Comparison of ENCODE assay signal across 8 cellular contexts in genomic region chr17:73231363-73231762, GRCh38. TPM values are rescaled to one million over a fixed set of nuclear protein-coding genes. Genes with fewer than 3 reads are reported as not detected.
DNase-seq lines count a peak whose midpoint lies in the region; ATAC-seq, FAIRE-seq and TF ChIP-seq lines count a peak whose summit lies in the region.

No MANE protein-coding gene starts in this region.

- no peak for ATAC-seq in body of pancreas

- TF ChIP-seq CTCF in body of pancreas (IDR thresholded peaks at IDR 0.05) = no peak
- no peak for TF ChIP-seq CTCF in GM13976 (IDR thresholded peaks at IDR 0.05; ENCODE audit: borderline replicate concordance, control extremely low read depth, extremely low read depth, insufficient read depth, missing control alignments)

- H3K9me3 ChIP-seq in body of pancreas = no peaks in the 10 kb centered on the region

- FAIRE-seq in GM19239 (lab: Jason Lieb, UNC) = no peak

- H3K27me3 ChIP-seq in body of pancreas (no peaks in the 10 kb centered on the region), layer of hippocampus (ENCODE audit: control insufficient read depth, insufficient read depth, low read length) (no peaks in the 10 kb centered on the region)

- no peak for TF ChIP-seq POLR2A in body of pancreas (IDR thresholded peaks at IDR 0.05)

- in situ Hi-C loops in GM13976 (cut with MboI; ENCODE audit: low sequenced_read_pairs, unreplicated experiment) = no loop called here

- peaks cover 0 to 7% of the 10 kb centered on the region in 2 donors for H3K36me3 ChIP-seq in body of pancreas (replicated peaks in 1 of 2; ENCODE audit: insufficient read depth in 1 of 2, low read depth in 2 of 2)

- DNase-seq in ELR (ENCODE audit: low read depth) = peak; percentile 59
- DNase-seq in M059J (ENCODE audit: low read depth) = peak; percentile 48
- DNase-seq in body of pancreas = peak in 1 of 4 donors; percentile 13
- no peak for DNase-seq in mesenteric fat pad (ENCODE audit: low spot score)
- no peak for DNase-seq in GM13976 (ENCODE audit: low spot score)
- DNase-seq in GM19239 (ENCODE audit: insufficient read length, low spot score) = no peak

- peaks cover 53% of the 10 kb centered on the region for H3K4me1 ChIP-seq in body of pancreas

- peak overlapping the region; percentile 81 to 90 (median 88) for H3K27ac ChIP-seq in body of pancreas
- peak overlapping the region; percentile 75 for H3K27ac ChIP-seq in layer of hippocampus (ENCODE audit: low read depth, low read length)
- peak overlapping the region; percentile 70 for H3K27ac ChIP-seq in temporal lobe (ENCODE audit: low read depth, low read length)

- peak overlapping the region; percentile 83 to 99 for H3K4me3 ChIP-seq in body of pancreas

- 0% methylated on average over 20 to 21 of the region's 21 CpGs for WGBS in body of pancreas, 2 donors

- intact Hi-C loops in body of pancreas (cut with DNase I) = no loop called here

RNA-seq across cellular contexts. Expression of gene CPSF4L, which starts 30.3 kb away (rescaled TPM):
- total RNA-seq in M059J (2014; rRNA removed; shearing (Covaris generic)) = not detected in 2 replicates
- total RNA-seq in body of pancreas = not detected
- total RNA-seq in temporal lobe = not detected
- total RNA-seq in mesenteric fat pad = 0.61 TPM

RNA-seq across cellular contexts. Expression of gene COG1, which starts 38.5 kb away (rescaled TPM):
- 21.6 and 22.4 TPM in 2 replicates for total RNA-seq in M059J (2014; rRNA removed; shearing (Covaris generic))
- total RNA-seq in body of pancreas = 10 to 100 TPM; 34.8 to 42.5 TPM
- 17.9 TPM for total RNA-seq in temporal lobe
- total RNA-seq in mesenteric fat pad = 34.8 TPM

Comparison
In these comparisons a context has a peak if more than half of its experiments do, and no peak if none do; other contexts are left out.
1. DNase-seq: peak in ELR (single experiment) and M059J (single experiment); none in mesenteric fat pad (single experiment), GM13976 (single experiment) and GM19239 (single experiment).
2. Peak in every context shown above with its lines, with median percentiles within 50 percentile points of each other: H3K27ac ChIP-seq.